ENCODE assay signal across 8 cellular contexts in genomic region chr10:21517983-21518628, GRCh38. TPM values are rescaled to one million over a fixed set of nuclear protein-coding genes. Genes with fewer than 3 reads are reported as not detected.
DNase-seq lines count a peak whose midpoint lies in the region; ATAC-seq and TF ChIP-seq lines count a peak whose summit lies in the region.

No MANE protein-coding gene starts in this region.

- H3K27ac ChIP-seq in OCI-LY7 (ENCODE audit: low read depth, low read length, poor library complexity, severe bottlenecking) (no peak overlapping the region), coronary artery (peak overlapping the region in 1 of 2 donors; percentile 78)

- H3K4me3 ChIP-seq in OCI-LY7 (ENCODE audit: low read depth, low read length, poor library complexity, severe bottlenecking), result peak overlapping the region; percentile 70
- H3K4me3 ChIP-seq in coronary artery, result peak overlapping the region; percentile 70
- no peak overlapping the region for H3K4me3 ChIP-seq in mucosa of stomach (ENCODE audit: low read length)

- H3K9me2 ChIP-seq in OCI-LY7 (ENCODE audit: insufficient read depth, low read length), result no peaks in the 10 kb centered on the region

- H3K4me3 Mint-ChIP-seq in activated T-cell treated with anti-CD3 and anti-CD28 coated beads, Interleukin-2, amount 50 U/mL, for 72 hours, result peak overlapping the region; percentile 85 to 98

- H2AFZ ChIP-seq in OCI-LY7 (ENCODE audit: low read length), result no peak overlapping the region

- H3K27ac Mint-ChIP-seq in activated T-cell treated with anti-CD3 and anti-CD28 coated beads, Interleukin-2, amount 50 U/mL, for 72 hours, result peak overlapping the region; percentile 8

- intact Hi-C loops in OCI-LY7 (cut with micrococcal nuclease; ENCODE audit: unreplicated experiment), result loop anchor here (5.0 kb wide), 1 partner anchor 709 kb away; no protein-coding TSS in a partner anchor

- peaks cover 62% of the 10 kb centered on the region for H3K27me3 ChIP-seq in mucosa of stomach (ENCODE audit: control insufficient read depth, insufficient read depth, low read length)

- CTCF ChIA-PET in OCI-LY7 (lab: Charles Lee; ENCODE audit: unreplicated experiment), result interaction anchor here (0.6 to 0.9 kb wide), 2 partner anchors 22 to 193 kb away, joined by 3 to 9 read pairs; no protein-coding TSS in a partner anchor

- peak; percentile 56 to 58 for ATAC-seq in activated T-cell treated with anti-CD3 and anti-CD28 coated beads, Interleukin-2, amount 50 U/mL, for 72 hours (replicated peaks in 1 of 2)
- no peak for ATAC-seq in HG03457 (IDR thresholded peaks at IDR 0.05; ENCODE audit: unreplicated experiment)

- POLR2A ChIA-PET in OCI-LY7 (lab: Charles Lee), result interaction anchor here (0.7 to 1.0 kb wide), 5 partner anchors 12 to 1825 kb away, joined by 3 to 5 read pairs (median 3); no protein-coding TSS in a partner anchor

- H4K20me1 ChIP-seq in OCI-LY7 (ENCODE audit: insufficient read depth, low read length), result no peaks in the 10 kb centered on the region

- no peaks in the 10 kb centered on the region for H3K79me2 ChIP-seq in OCI-LY7 (ENCODE audit: insufficient read depth, low read depth, low read length)

- peak overlapping the region; percentile 38 for H3K9ac ChIP-seq in mucosa of stomach (ENCODE audit: low read length)

- H3K4me1 Mint-ChIP-seq in activated T-cell treated with anti-CD3 and anti-CD28 coated beads, Interleukin-2, amount 50 U/mL, for 72 hours (ENCODE audit: low read depth), result peaks cover 33% of the 10 kb centered on the region

- peak overlapping the region; percentile 88 for H3K4me2 ChIP-seq in OCI-LY7 (ENCODE audit: low read length)

- peaks cover 73% of the 10 kb centered on the region for H3K27me3 Mint-ChIP-seq in activated T-cell treated with anti-CD3 and anti-CD28 coated beads, Interleukin-2, amount 50 U/mL, for 72 hours (ENCODE audit: low read depth)

- TF ChIP-seq CTCF in OCI-LY7 (conservative IDR thresholded peaks at IDR 0.05; ENCODE audit: low read length) (no peak), coronary artery (IDR thresholded peaks at IDR 0.05) (no peak)

- peaks cover 27% of the 10 kb centered on the region for H3K4me1 ChIP-seq in OCI-LY7 (ENCODE audit: insufficient read depth, low read length, poor library complexity, severe bottlenecking)
- H3K4me1 ChIP-seq in mucosa of stomach (ENCODE audit: control insufficient read depth, insufficient read depth, low read length), result peaks cover 7% of the 10 kb centered on the region

- no peak for DNase-seq in activated T-cell treated with anti-CD3 and anti-CD28 coated beads, Interleukin-2, amount 50 U/mL, for 72 hours
- DNase-seq in activated T-cell treated with anti-CD3 and anti-CD28 coated beads for 4 hours, result no peak
- DNase-seq in OCI-LY7 (ENCODE audit: low spot score), result no peak
- DNase-seq in coronary artery (ENCODE audit: low spot score), result no peak
- DNase-seq in dedifferentiated amniotic fluid mesenchymal stem cell (ENCODE audit: extremely low spot score), result no peak
- no peak for DNase-seq in SIG-M5 treated with dmso at 0.1 percent for 504 hours (lab: John Stamatoyannopoulos, UW; ENCODE audit: unreplicated experiment)

- H3K9me3 ChIP-seq in OCI-LY7 (ENCODE audit: low read length), result no peaks in the 10 kb centered on the region
- H3K9me3 ChIP-seq in mucosa of stomach (ENCODE audit: control insufficient read depth, low read length), result no peaks in the 10 kb centered on the region

- H3K9me3 Mint-ChIP-seq in activated T-cell treated with anti-CD3 and anti-CD28 coated beads, Interleukin-2, amount 50 U/mL, for 72 hours, result no peaks in the 10 kb centered on the region

- H3K36me3 ChIP-seq in OCI-LY7 (ENCODE audit: insufficient read depth, low read length) (no peaks in the 10 kb centered on the region), mucosa of stomach (ENCODE audit: control insufficient read depth, insufficient read depth, low read length) (no peaks in the 10 kb centered on the region)

- H3K36me3 Mint-ChIP-seq in activated T-cell treated with anti-CD3 and anti-CD28 coated beads, Interleukin-2, amount 50 U/mL, for 72 hours (ENCODE audit: insufficient read depth in 2 of 2), result peaks cover 0 to 2% of the 10 kb centered on the region in 2 donors

- BruUV-seq in OCI-LY7 (replicated peaks; lab: Mats Ljungman, UMichigan), result no TSS peak

RNA-seq across cellular contexts. Expression of gene SKIDA1, which starts 7.4 kb away (rescaled TPM):
- total RNA-seq in activated T-cell treated with anti-CD3 and anti-CD28 coated beads, Interleukin-2, amount 50 U/mL, for 72 hours, result under 1 TPM; 0.23 to 0.41 TPM
- total RNA-seq in OCI-LY7 (2014; rRNA removed; shearing (Covaris generic)), result not detected in 2 replicates
- total RNA-seq in OCI-LY7 (2022), result 0.06 TPM in 1 of 2 replicates, not detected in the other

RNA-seq across cellular contexts. Expression of gene MLLT10, which starts 15.9 kb away (rescaled TPM):
- total RNA-seq in activated T-cell treated with anti-CD3 and anti-CD28 coated beads, Interleukin-2, amount 50 U/mL, for 72 hours, result 10 to 100 TPM; 45.4 to 46.0 TPM
- total RNA-seq in OCI-LY7 (2014; rRNA removed; shearing (Covaris generic)), result 50.4 and 68.4 TPM in 2 replicates
- 67.3 and 74.0 TPM in 2 replicates for total RNA-seq in OCI-LY7 (2022)
